9 cellular contexts compared by ENCODE assay signal in genomic region chr7:91267558-91267955, GRCh38. TPM values are rescaled to one million over a fixed set of nuclear protein-coding genes. Genes with fewer than 3 reads are reported as not detected.
DNase-seq lines count a peak whose midpoint lies in the region; ATAC-seq and TF ChIP-seq lines count a peak whose summit lies in the region.
"Had no signal": no experiment of that assay in that cellular context is flagged by ENCODE, and none has a peak within 500 bp of the region (broad histone marks: within the 10 kb centered on the region; RNA-seq: fewer than 3 reads in every experiment).

No MANE protein-coding gene starts in this region.

- H3K27me3 ChIP-seq in Karpas-422 (ENCODE audit: low read length), result no peaks in the 10 kb centered on the region
- no peaks in the 10 kb centered on the region for H3K27me3 ChIP-seq in mesenchymal stem cell (ENCODE audit: control insufficient read depth in 1 of 2, insufficient read depth in 1 of 2, low read length in 2 of 2)
- H3K27me3 ChIP-seq in transverse colon, result no peaks in the 10 kb centered on the region

- H2AK5ac ChIP-seq in mesenchymal stem cell (ENCODE audit: low read length, severe bottlenecking), result no peak overlapping the region

- no peak overlapping the region for H4K8ac ChIP-seq in mesenchymal stem cell (ENCODE audit: low read length)

- no peak overlapping the region for H4K91ac ChIP-seq in mesenchymal stem cell (ENCODE audit: low read length)

- H3K4me1 Mint-ChIP-seq in effector memory CD8-positive, alpha-beta T cell (ENCODE audit: low read depth in 2 of 2), result peaks cover 0 to 2% of the 10 kb centered on the region in 2 donors

- TF ChIP-seq EP300 in transverse colon (IDR thresholded peaks at IDR 0.05; ENCODE audit: low read depth), result no peak

- DNase-seq in Karpas-422 (no peak), dedifferentiated amniotic fluid mesenchymal stem cell (ENCODE audit: extremely low spot score) (peak; percentile 91), mesenchymal stem cell (peak; percentile 17), transverse colon (no peak), COLO668 (lab: John Stamatoyannopoulos, UW; ENCODE audit: unreplicated experiment) (no peak), COR-L47 (lab: John Stamatoyannopoulos, UW) (no peak)
- no peak for DNase-seq in effector memory CD8-positive, alpha-beta T cell
- DNase-seq: activated naive CD8-positive, alpha-beta T cell treated with anti-CD3 and anti-CD28 coated beads, Interleukin-2, amount 50 U/mL, for 24 hours; NCI-H2029 had no signal

- in situ Hi-C loops in transverse colon (cut with MboI; ENCODE audit: low pct_ligation_motif_present in 1 of 4, low pct_unique_long_range_greater_than_20kb in 1 of 4, low sequenced_read_pairs in 3 of 4), result no loop called here

- H2AFZ ChIP-seq in Karpas-422 (ENCODE audit: low read length) (no peak overlapping the region), mesenchymal stem cell (ENCODE audit: low read depth, low read length) (no peak overlapping the region)

- intact Hi-C loops in transverse colon (cut with DNase I; ENCODE audit: low total_unique reads), result loop anchor here (10.0 kb wide), 1 partner anchor 183 kb away; no protein-coding TSS in a partner anchor

- H3K18ac ChIP-seq in mesenchymal stem cell (ENCODE audit: low read depth in 1 of 2, low read length in 2 of 2), result no peak overlapping the region

- H3K36me3 ChIP-seq in Karpas-422 (ENCODE audit: insufficient read depth, low read length) (no peaks in the 10 kb centered on the region; the same call in 1 of the 2 replicates), mesenchymal stem cell (ENCODE audit: control insufficient read depth in 1 of 2, insufficient read depth in 2 of 2, low read depth in 1 of 2, low read length in 2 of 2) (peaks cover 13 to 31% of the 10 kb centered on the region in 2 experiments), transverse colon (no peaks in the 10 kb centered on the region)

- H3K23ac ChIP-seq in mesenchymal stem cell (ENCODE audit: low read length in 2 of 2), result no peak overlapping the region

- no peak for ATAC-seq in effector memory CD8-positive, alpha-beta T cell (replicated peaks)
- ATAC-seq: activated naive CD8-positive, alpha-beta T cell treated with anti-CD3 and anti-CD28 coated beads, Interleukin-2, amount 50 U/mL, for 24 hours had no signal

- H3K9me3 ChIP-seq in Karpas-422 (ENCODE audit: low read length) (no peaks in the 10 kb centered on the region), mesenchymal stem cell (ENCODE audit: control insufficient read depth, low read length) (no peaks in the 10 kb centered on the region), transverse colon (no peaks in the 10 kb centered on the region)

- no peak overlapping the region for H2BK12ac ChIP-seq in mesenchymal stem cell (ENCODE audit: low read length in 2 of 2)

- H3K4me2 ChIP-seq in Karpas-422 (ENCODE audit: low read depth, low read length, poor library complexity, severe bottlenecking) (peak overlapping the region; percentile 49), mesenchymal stem cell (ENCODE audit: low read length, poor library complexity, severe bottlenecking) (peak overlapping the region; percentile 51)

- no peak overlapping the region for H3K14ac ChIP-seq in mesenchymal stem cell (ENCODE audit: low read length in 2 of 2)

- H3K79me1 ChIP-seq in mesenchymal stem cell (replicated peaks; ENCODE audit: low read length, poor library complexity, severe bottlenecking), result peaks cover 12% of the 10 kb centered on the region

- H3K4me3 ChIP-seq in Karpas-422 (ENCODE audit: low read length) (peak overlapping the region; percentile 25; the same call in 1 of the 2 replicates), mesenchymal stem cell (ENCODE audit: insufficient read depth in 1 of 2, low read depth in 1 of 2, low read length in 2 of 2) (peak overlapping the region; percentile 29 to 93), transverse colon (peak overlapping the region in 3 of 4 donors; percentile 90 to 96 (median 96))

- no peak overlapping the region for H3K9ac ChIP-seq in Karpas-422 (ENCODE audit: low read length)
- peak overlapping the region; percentile 85 for H3K9ac ChIP-seq in mesenchymal stem cell (ENCODE audit: low read length)

- no peak for TF ChIP-seq POLR2A in transverse colon (IDR thresholded peaks at IDR 0.05)

- no peak overlapping the region for H2BK15ac ChIP-seq in mesenchymal stem cell (ENCODE audit: low read depth, poor library complexity, severe bottlenecking)

- peaks cover 28% of the 10 kb centered on the region for H4K20me1 ChIP-seq in Karpas-422 (ENCODE audit: insufficient read depth, low read depth, low read length)

- no peaks in the 10 kb centered on the region for H3K9me2 ChIP-seq in Karpas-422 (replicated peaks; ENCODE audit: insufficient read depth, low read length)

- no peak overlapping the region for H3K4me3 Mint-ChIP-seq in effector memory CD8-positive, alpha-beta T cell
- H3K4me3 Mint-ChIP-seq: activated naive CD8-positive, alpha-beta T cell treated with anti-CD3 and anti-CD28 coated beads, Interleukin-2, amount 50 U/mL, for 24 hours had no signal

- H3K27ac Mint-ChIP-seq in effector memory CD8-positive, alpha-beta T cell, result no peak overlapping the region
- H3K27ac Mint-ChIP-seq: activated naive CD8-positive, alpha-beta T cell treated with anti-CD3 and anti-CD28 coated beads, Interleukin-2, amount 50 U/mL, for 24 hours had no signal

- H2BK120ac ChIP-seq in mesenchymal stem cell (ENCODE audit: low read depth, low read length), result no peak overlapping the region

- peaks cover 9% of the 10 kb centered on the region for H3K79me2 ChIP-seq in Karpas-422 (ENCODE audit: low read length)

- H2BK5ac ChIP-seq in mesenchymal stem cell (ENCODE audit: low read depth, low read length, poor library complexity, severe bottlenecking), result no peak overlapping the region

- no peak overlapping the region for H3K27ac ChIP-seq in Karpas-422 (ENCODE audit: low read length)
- H3K27ac ChIP-seq in mesenchymal stem cell (ENCODE audit: low read length, poor library complexity, severe bottlenecking), result no peak overlapping the region
- H3K27ac ChIP-seq in transverse colon, result peak overlapping the region in 3 of 4 donors; percentile 28 to 98 (median 97)

- H3K4ac ChIP-seq in mesenchymal stem cell (ENCODE audit: low read depth in 1 of 2, low read length in 2 of 2), result no peak overlapping the region

- peaks cover 50% of the 10 kb centered on the region for H3K4me1 ChIP-seq in Karpas-422 (ENCODE audit: low read length)
- peaks cover 21% of the 10 kb centered on the region for H3K4me1 ChIP-seq in mesenchymal stem cell (ENCODE audit: control insufficient read depth, insufficient read depth, low read depth, low read length)
- peaks cover 0 to 37% (median 19%) of the 10 kb centered on the region in 4 donors for H3K4me1 ChIP-seq in transverse colon

- no peak for TF ChIP-seq CTCF in transverse colon (IDR thresholded peaks at IDR 0.05)

- peaks cover 26 to 47% of the 10 kb centered on the region in 2 donors for H3K27me3 Mint-ChIP-seq in effector memory CD8-positive, alpha-beta T cell

- no peaks in the 10 kb centered on the region for H3K36me3 Mint-ChIP-seq in effector memory CD8-positive, alpha-beta T cell (ENCODE audit: insufficient read depth)

- no peaks in the 10 kb centered on the region for H3K9me3 Mint-ChIP-seq in effector memory CD8-positive, alpha-beta T cell
- H3K9me3 Mint-ChIP-seq: activated naive CD8-positive, alpha-beta T cell treated with anti-CD3 and anti-CD28 coated beads, Interleukin-2, amount 50 U/mL, for 24 hours had no signal

- 31% methylated on average over 3 of the region's 7 CpGs for WGBS in mesenchymal stem cell
- WGBS in transverse colon (ENCODE audit: low coverage in 1 of 2), 2 donors, result 62 to 66% methylated on average over 3 to 7 of the region's 7 CpGs

RNA-seq across cellular contexts. Expression of gene FZD1, which starts 3.3 kb away (rescaled TPM):
- total RNA-seq in Karpas-422 (2014; rRNA removed; shearing (Covaris generic); ENCODE audit: low replicate concordance), result 7.9 and 10.0 TPM in 2 replicates
- polyA plus RNA-seq in mesenchymal stem cell (2013, experiment 1 of 2), result 4.6 TPM
- 5.0 TPM for polyA plus RNA-seq in mesenchymal stem cell (2013, experiment 2 of 2)
- 1 to 10 TPM; 5.6 to 9.6 (median 8.1) TPM for total RNA-seq in transverse colon

Comparison
In these comparisons a context has a peak if more than half of its experiments do, and no peak if none do; other contexts are left out.
1. DNase-seq: peak in dedifferentiated amniotic fluid mesenchymal stem cell (single experiment) and mesenchymal stem cell (single experiment); none in Karpas-422 (single experiment), transverse colon (single experiment), effector memory CD8-positive, alpha-beta T cell (0 of 3), COLO668 (single experiment) and COR-L47 (single experiment).
2. H3K27ac ChIP-seq: peak in transverse colon (3 of 4); none in Karpas-422 (single experiment) and mesenchymal stem cell (single experiment).
3. H3K4me3 ChIP-seq: peak in every context shown above with its lines; median percentile 96 in transverse colon; 61 in mesenchymal stem cell; 25 in Karpas-422.